ENCODE assay signal across 32 cellular contexts in genomic region chr13:30984620-30985019, GRCh38. TPM values are rescaled to one million over a fixed set of nuclear protein-coding genes. Genes with fewer than 3 reads are reported as not detected.
DNase-seq lines count a peak whose midpoint lies in the region; ATAC-seq and TF ChIP-seq lines count a peak whose summit lies in the region.
"Had no signal": no experiment of that assay in that cellular context is flagged by ENCODE, and none has a peak within 500 bp of the region (broad histone marks: within the 10 kb centered on the region; RNA-seq: fewer than 3 reads in every experiment).

No MANE protein-coding gene starts in this region.

- H2AFZ ChIP-seq in IMR-90 (replicated peaks; ENCODE audit: low read length, poor library complexity) = no peak overlapping the region

- H2AK9ac ChIP-seq in IMR-90 (replicated peaks; ENCODE audit: low read depth, low read length, poor library complexity) = no peak overlapping the region

- no peak overlapping the region for H3K23ac ChIP-seq in IMR-90 (ENCODE audit: low read depth, low read length)

- no peak overlapping the region for H2BK20ac ChIP-seq in IMR-90 (ENCODE audit: low read depth, low read length)

- H3K56ac ChIP-seq in IMR-90 (ENCODE audit: extremely low read depth, insufficient read depth, low read length) = no peak overlapping the region

- H4K5ac ChIP-seq in IMR-90 (ENCODE audit: low read depth, low read length) = no peak overlapping the region

- peak; percentile 71 for ATAC-seq in GM19043 (IDR thresholded peaks at IDR 0.05; ENCODE audit: low read depth, unreplicated experiment)
- ATAC-seq in HG02759 (IDR thresholded peaks at IDR 0.05; ENCODE audit: unreplicated experiment) = peak; percentile 76
- no peak for ATAC-seq in IMR-90 (ENCODE audit: low read depth)
- no peak for ATAC-seq in psoas muscle
- ATAC-seq in GM18870 (IDR thresholded peaks at IDR 0.05; ENCODE audit: unreplicated experiment) = no peak
- ATAC-seq: activated CD4-positive, CD25-positive, alpha-beta regulatory T cell treated with anti-CD3 and anti-CD28 coated beads, Interleukin-2, amount 50 U/mL, for 24 hours; left lobe of liver; Panc1 had no signal

- TF ChIP-seq RAD21 in IMR-90 (IDR thresholded peaks at IDR 0.05; ENCODE audit: low read length) = no peak

- POLR2A ChIA-PET in IMR-90 (lab: Charles Lee; ENCODE audit: unreplicated experiment) = no interaction called here

- H4K20me1 ChIP-seq in IMR-90 (ENCODE audit: insufficient read depth, low read length) = no peaks in the 10 kb centered on the region

- H3K4me3 ChIP-seq in GM12865 (ENCODE audit: low read depth, low read length) = no peak overlapping the region
- H3K4me3 ChIP-seq in IMR-90 (ENCODE audit: insufficient read depth, low read depth, low read length) = no peak overlapping the region
- no peak overlapping the region for H3K4me3 ChIP-seq in psoas muscle
- H3K4me3 ChIP-seq: sigmoid colon, stomach, thyroid gland had no signal

- H3K14ac ChIP-seq in IMR-90 (replicated peaks; ENCODE audit: low read depth, low read length) = no peak overlapping the region

- H2BK120ac ChIP-seq in IMR-90 (ENCODE audit: low read depth, low read length) = no peak overlapping the region

- H3K36me3 ChIP-seq in IMR-90 (ENCODE audit: control insufficient read depth, insufficient read depth, low read length) (no peaks in the 10 kb centered on the region), psoas muscle (ENCODE audit: insufficient read depth in 1 of 2, low read depth in 1 of 2) (no peaks in the 10 kb centered on the region)
- H3K36me3 ChIP-seq: sigmoid colon, stomach, thyroid gland had no signal

- no peak overlapping the region for H3K4me2 ChIP-seq in IMR-90 (ENCODE audit: low read depth, low read length)

- H2BK15ac ChIP-seq in IMR-90 (ENCODE audit: low read depth, low read length) = no peak overlapping the region

- TF ChIP-seq CTCF in GM12865 (IDR thresholded peaks at IDR 0.05; ENCODE audit: insufficient read depth, low read depth, low read length, missing control alignments) (no peak), IMR-90 (conservative IDR thresholded peaks at IDR 0.05; ENCODE audit: low read depth, low read length) (no peak), psoas muscle (IDR thresholded peaks at IDR 0.05) (no peak)

- H4K91ac ChIP-seq in IMR-90 (ENCODE audit: insufficient read depth, low read depth, low read length) = no peak overlapping the region

- dilution Hi-C loops in IMR-90 (cut with HindIII; ENCODE audit: low sequenced_read_pairs, unreplicated experiment) = no loop called here

- CTCF ChIA-PET in IMR-90 (lab: Yijun Ruan, JAX) = no interaction called here

- DNase-seq in GM12865 (ENCODE audit: low read depth) (peak; percentile 33), IMR-90 (no peak), psoas muscle (no peak), NCI-H1417 treated with DMSO at 0.1 percent for 48 hours (lab: John Stamatoyannopoulos, UW) (no peak), DMS 273 treated with DMSO at 0.1 percent for 48 hours (lab: John Stamatoyannopoulos, UW) (no peak)
- DNase-seq: activated CD4-positive, alpha-beta T cell treated with anti-CD3 and anti-CD28 coated beads, Interleukin-2, amount 50 U/mL, for 48 hours; activated naive CD4-positive, alpha-beta T cell treated with Interleukin-2 at 50 U/mL for 16 hours; activated T-cell treated with anti-CD3 and anti-CD28 coated beads, Interleukin-2, amount 50 U/mL, for 72 hours; C1 segment of cervical spinal cord; cerebellar nuclear complex; dermis blood vessel endothelial cell; endodermal cell; GOT3; MM.1S; NCI-H1417; NCI-H2081; NCI-H69; SHP77; sigmoid colon; stimulated activated CD4-positive, alpha-beta T cell treated with anti-CD3 and anti-CD28 coated beads, Interleukin-12 subunit alpha, Interleukin-12 subunit beta, amount 100 ng/mL, for 4 hours; stimulated activated CD4-positive, alpha-beta T cell treated with anti-CD3 and anti-CD28 coated beads, Interleukin-2, amount 100 ng/mL, for 48 hours; stomach; thyroid gland had no signal

- H4K8ac ChIP-seq in IMR-90 (ENCODE audit: low read depth in 2 of 2, low read length in 2 of 2) = no peak overlapping the region

- no peak overlapping the region for H2BK5ac ChIP-seq in IMR-90 (ENCODE audit: low read depth, low read length, poor library complexity, severe bottlenecking)

- no peak overlapping the region for H3K18ac ChIP-seq in IMR-90 (ENCODE audit: low read depth, low read length)

- no TSS peak for BruUV-seq in IMR-90 (replicated peaks; lab: Mats Ljungman, UMichigan)

- H3K27me3 ChIP-seq in IMR-90 (ENCODE audit: control insufficient read depth, insufficient read depth, low read length) (no peaks in the 10 kb centered on the region), psoas muscle (ENCODE audit: insufficient read depth in 3 of 3, low read length in 2 of 3) (no peaks in the 10 kb centered on the region)
- H3K27me3 ChIP-seq: sigmoid colon, thyroid gland had no signal

- H3K27ac ChIP-seq in IMR-90 (ENCODE audit: insufficient read depth, low read length) (no peak overlapping the region), psoas muscle (no peak overlapping the region)
- H3K27ac ChIP-seq: 22Rv1, HL-60, sigmoid colon, stomach, thyroid gland had no signal

- H3K4me1 ChIP-seq in IMR-90 (ENCODE audit: control insufficient read depth, insufficient read depth, low read length) = no peaks in the 10 kb centered on the region
- H3K4me1 ChIP-seq in psoas muscle = no peaks in the 10 kb centered on the region
- H3K4me1 ChIP-seq: sigmoid colon, stomach, thyroid gland had no signal

- 0 out of 2 replicates have a peak overlapping the region, but pooled peaks have one; percentile 22 for H3K4ac ChIP-seq in IMR-90 (ENCODE audit: low read depth, low read length)

- WGBS in IMR-90 (ENCODE audit: extremely low coverage in 2 of 2, insufficient read length in 1 of 2), 2 experiments = no CpG with 5 or more reads among the region's 4 CpGs
- 92 to 95% (median 94%) methylated on average over 4 of the region's 4 CpGs for WGBS in psoas muscle, 3 donors

- H3K9me1 ChIP-seq in IMR-90 (ENCODE audit: insufficient read depth, low read length) = no peaks in the 10 kb centered on the region

- no peak overlapping the region for H3K9ac ChIP-seq in IMR-90 (ENCODE audit: low read depth, low read length)

- intact Hi-C loops in IMR-90 (cut with micrococcal nuclease) (no loop called here), psoas muscle (cut with DNase I) (no loop called here)

- TF ChIP-seq POLR2A in IMR-90 (IDR thresholded peaks at IDR 0.05; ENCODE audit: low read depth, low read length) = no peak

- H3K9me3 ChIP-seq in IMR-90 (ENCODE audit: control insufficient read depth, insufficient read depth, low read length) (no peaks in the 10 kb centered on the region), psoas muscle (no peaks in the 10 kb centered on the region)
- H3K9me3 ChIP-seq: sigmoid colon, stomach, thyroid gland had no signal

- no peak overlapping the region for H2AK5ac ChIP-seq in IMR-90 (ENCODE audit: low read depth, low read length)

- no peaks in the 10 kb centered on the region for H3K79me1 ChIP-seq in IMR-90 (ENCODE audit: low read depth in 1 of 2, low read length in 2 of 2)

- in situ Hi-C loops in IMR-90 (cut with MboI; ENCODE audit: low sequenced_read_pairs) = no loop called here

TF ChIP-seq in IMR-90, 13 proteins besides CTCF, POLR2A, EP300 and RAD21:
- TF ChIP-seq CEBPB (IDR thresholded peaks at IDR 0.05; ENCODE audit: low read depth, low read length) (no peak), FOS (IDR thresholded peaks at IDR 0.05; ENCODE audit: low read depth, low read length) (no peak), CHD1 (IDR thresholded peaks at IDR 0.05; ENCODE audit: low read depth, low read length) (no peak), NFE2L2 (IDR thresholded peaks at IDR 0.05; ENCODE audit: low read depth, low read length) (no peak), USF2 (IDR thresholded peaks at IDR 0.05; ENCODE audit: low read depth, low read length) (no peak), MAZ (IDR thresholded peaks at IDR 0.05; ENCODE audit: borderline replicate concordance, low read depth, low read length) (no peak), BHLHE40 (IDR thresholded peaks at IDR 0.05; ENCODE audit: low read depth, low read length) (no peak), ELK1 (IDR thresholded peaks at IDR 0.05; ENCODE audit: borderline replicate concordance, low read depth, low read length) (no peak), SMC3 (IDR thresholded peaks at IDR 0.05; ENCODE audit: low read depth, low read length) (no peak), MXI1 (IDR thresholded peaks at IDR 0.05; ENCODE audit: borderline replicate concordance, low read depth, low read length) (no peak), RCOR1 (IDR thresholded peaks at IDR 0.05; ENCODE audit: insufficient replicate concordance, low read length) (no peak), MAFK (IDR thresholded peaks at IDR 0.05; ENCODE audit: low read depth, low read length) (no peak), RFX5 (IDR thresholded peaks at IDR 0.05; ENCODE audit: low read depth, low read length) (no peak)
TF ChIP-seq in IMR-90: peak in this region for 0.

RNA-seq across cellular contexts. Expression of gene TEX26, which starts 52.2 kb away (rescaled TPM):
- total RNA-seq in IMR-90 (2012; rRNA removed) = not detected in 2 replicates
- not detected in 2 replicates for polyA plus RNA-seq in IMR-90 (2012; rRNA removed)
- polyA plus RNA-seq in IMR-90 (2012; cell fraction: cytosol; rRNA removed) = not detected in 2 replicates
- not detected in 2 replicates for polyA plus RNA-seq in IMR-90 (2012; cell fraction: nucleus; rRNA removed; ENCODE audit: low replicate concordance)
- not detected for total RNA-seq in psoas muscle
- polyA plus RNA-seq in psoas muscle = under 1 TPM in 1 of 3 donors, not detected in 2; 0.04 TPM
- total RNA-seq: activated T-cell treated with anti-CD3 and anti-CD28 coated beads, Interleukin-2, amount 50 U/mL, for 72 hours; dermis blood vessel endothelial cell; endodermal cell; left lobe of liver; pulmonary artery endothelial cell; sigmoid colon; stomach had no signal
- polyA plus RNA-seq: sigmoid colon had no signal

Comparison
In these comparisons a context has a peak if more than half of its experiments do, and no peak if none do; other contexts are left out.
1. ATAC-seq: peak in GM19043 (single experiment) and HG02759 (single experiment); none in IMR-90 (single experiment), psoas muscle (0 of 4) and GM18870 (single experiment).